In the genomic region with DNA sequence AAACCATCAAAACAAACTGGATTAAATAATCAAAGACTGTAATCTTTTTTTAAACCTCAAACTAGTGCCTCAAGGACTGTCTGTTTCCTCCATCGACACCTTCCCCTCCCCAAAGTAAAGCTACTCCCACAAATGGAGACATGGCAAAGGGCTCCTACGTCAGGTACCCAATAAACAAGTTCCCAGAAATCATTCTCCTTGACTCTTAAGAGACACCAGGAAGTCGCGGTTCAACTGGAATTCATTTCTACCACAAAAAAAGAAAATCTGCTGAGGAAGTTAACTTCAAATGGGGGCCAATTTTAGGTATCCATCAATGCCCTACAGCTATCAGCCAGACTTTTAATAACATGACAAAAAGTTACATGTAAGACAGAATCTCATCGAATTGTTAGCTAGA, we compare ENCODE assay signal across 1 cellular context.
TF ChIP-seq lines count a peak whose summit lies in the region.

No MANE protein-coding gene starts in this region.

TF ChIP-seq in IMR-90, 13 proteins besides CTCF, POLR2A, EP300 and RAD21:
- TF ChIP-seq, protein P1, sequence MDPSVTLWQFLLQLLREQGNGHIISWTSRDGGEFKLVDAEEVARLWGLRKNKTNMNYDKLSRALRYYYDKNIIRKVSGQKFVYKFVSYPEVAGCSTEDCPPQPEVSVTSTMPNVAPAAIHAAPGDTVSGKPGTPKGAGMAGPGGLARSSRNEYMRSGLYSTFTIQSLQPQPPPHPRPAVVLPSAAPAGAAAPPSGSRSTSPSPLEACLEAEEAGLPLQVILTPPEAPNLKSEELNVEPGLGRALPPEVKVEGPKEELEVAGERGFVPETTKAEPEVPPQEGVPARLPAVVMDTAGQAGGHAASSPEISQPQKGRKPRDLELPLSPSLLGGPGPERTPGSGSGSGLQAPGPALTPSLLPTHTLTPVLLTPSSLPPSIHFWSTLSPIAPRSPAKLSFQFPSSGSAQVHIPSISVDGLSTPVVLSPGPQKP (IDR thresholded peaks at IDR 0.05; ENCODE audit: borderline replicate concordance, low read depth, low read length), result no peak
- TF ChIP-seq RFX5 (IDR thresholded peaks at IDR 0.05; ENCODE audit: low read depth, low read length) (no peak), SMC3 (IDR thresholded peaks at IDR 0.05; ENCODE audit: low read depth, low read length) (no peak), RCOR1 (IDR thresholded peaks at IDR 0.05; ENCODE audit: insufficient replicate concordance, low read length) (no peak), MAZ (IDR thresholded peaks at IDR 0.05; ENCODE audit: borderline replicate concordance, low read depth, low read length) (no peak), CEBPB (IDR thresholded peaks at IDR 0.05; ENCODE audit: low read depth, low read length) (no peak), MXI1 (IDR thresholded peaks at IDR 0.05; ENCODE audit: borderline replicate concordance, low read depth, low read length) (no peak), CHD1 (IDR thresholded peaks at IDR 0.05; ENCODE audit: low read depth, low read length) (no peak), FOS (IDR thresholded peaks at IDR 0.05; ENCODE audit: low read depth, low read length) (no peak), NFE2L2 (IDR thresholded peaks at IDR 0.05; ENCODE audit: low read depth, low read length) (no peak), BHLHE40 (IDR thresholded peaks at IDR 0.05; ENCODE audit: low read depth, low read length) (no peak), MAFK (IDR thresholded peaks at IDR 0.05; ENCODE audit: low read depth, low read length) (no peak)
- TF ChIP-seq, protein P2, sequence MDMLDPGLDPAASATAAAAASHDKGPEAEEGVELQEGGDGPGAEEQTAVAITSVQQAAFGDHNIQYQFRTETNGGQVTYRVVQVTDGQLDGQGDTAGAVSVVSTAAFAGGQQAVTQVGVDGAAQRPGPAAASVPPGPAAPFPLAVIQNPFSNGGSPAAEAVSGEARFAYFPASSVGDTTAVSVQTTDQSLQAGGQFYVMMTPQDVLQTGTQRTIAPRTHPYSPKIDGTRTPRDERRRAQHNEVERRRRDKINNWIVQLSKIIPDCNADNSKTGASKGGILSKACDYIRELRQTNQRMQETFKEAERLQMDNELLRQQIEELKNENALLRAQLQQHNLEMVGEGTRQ (IDR thresholded peaks at IDR 0.05; ENCODE audit: low read depth, low read length), result no peak
